Comparison of ENCODE assay signal across 8 cellular contexts in genomic region chr5:132747064-132747692, GRCh38. TPM values are rescaled to one million over a fixed set of nuclear protein-coding genes. Genes with fewer than 3 reads are reported as not detected.
DNase-seq lines count a peak whose midpoint lies in the region; TF ChIP-seq lines count a peak whose summit lies in the region.

A gene with protein sequence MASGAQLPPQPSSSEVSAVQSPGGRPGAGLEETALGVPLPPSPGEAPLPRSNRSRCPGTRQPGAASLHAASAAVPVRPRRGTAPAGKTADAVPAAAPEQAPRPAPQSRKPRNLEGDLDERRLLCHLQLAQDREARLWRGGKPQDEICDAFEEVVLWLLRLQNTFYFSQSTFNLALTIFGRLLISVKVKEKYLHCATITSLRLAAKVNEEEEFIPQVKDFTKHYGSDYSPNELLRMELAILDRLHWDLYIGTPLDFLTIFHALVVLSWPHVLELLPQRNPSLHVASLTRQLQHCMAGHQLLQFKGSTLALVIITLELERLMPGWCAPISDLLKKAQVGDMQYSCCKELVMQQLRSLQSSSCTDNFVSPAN (plus strand): TSS chr5:132747426. CDS start chr5:132747496, 70 bp downstream.

- H2AFZ ChIP-seq in KMS-11 (ENCODE audit: low read depth), result peak within 1 kb of the TSS; percentile 87

- peak within 1 kb of the TSS; percentile 86 for H3K27ac Mint-ChIP-seq in activated T-helper 1 cell treated with anti-CD3 and anti-CD28 coated beads, Interleukin-12 subunit alpha, Interleukin-12 subunit beta, Interleukin-2, Interleukin-4 antibody, amounts not matched to agents 30 ng/mL and 10 ng/mL and 1 ng/mL, durations not matched to agents 14 hours and 24 hours and 36 hours

- TF ChIP-seq POLR2A in GM18951 (IDR thresholded peaks at IDR 0.05; ENCODE audit: extremely low read depth, insufficient read depth, insufficient read length), result peak; percentile 41

- H3K9me3 Mint-ChIP-seq in activated T-helper 1 cell treated with anti-CD3 and anti-CD28 coated beads, Interleukin-12 subunit alpha, Interleukin-12 subunit beta, Interleukin-2, Interleukin-4 antibody, amounts not matched to agents 30 ng/mL and 10 ng/mL and 1 ng/mL, durations not matched to agents 14 hours and 24 hours and 36 hours, result no peaks in the 10 kb centered on the region

- H3K9ac ChIP-seq in KMS-11, result peak within 1 kb of the TSS; percentile 87

- H3K4me3 Mint-ChIP-seq in activated T-helper 1 cell treated with anti-CD3 and anti-CD28 coated beads, Interleukin-12 subunit alpha, Interleukin-12 subunit beta, Interleukin-2, Interleukin-4 antibody, amounts not matched to agents 30 ng/mL and 10 ng/mL and 1 ng/mL, durations not matched to agents 14 hours and 24 hours and 36 hours, result peak within 1 kb of the TSS; percentile 82

- TF ChIP-seq CTCF in KMS-11 (conservative IDR thresholded peaks at IDR 0.05; ENCODE audit: low read depth, low read length) (peak; percentile 68), retinal pigment epithelial cell (conservative IDR thresholded peaks at IDR 0.05; ENCODE audit: low read depth, low read length) (no peak)

- intact Hi-C loops in activated T-helper 1 cell treated with anti-CD3 and anti-CD28 coated beads, Interleukin-12 subunit alpha, Interleukin-12 subunit beta, Interleukin-2, Interleukin-4 antibody, amounts not matched to agents 30 ng/mL and 10 ng/mL and 1 ng/mL, durations not matched to agents 14 hours and 24 hours and 36 hours (cut with micrococcal nuclease), result loop anchor here (1.0 to 10.0 kb wide), 4 partner anchors 10 to 672 kb away; partner anchors contain the start of genes CSF2 and KIF3A

- DNase-seq in activated T-helper 1 cell treated with anti-CD3 and anti-CD28 coated beads, Interleukin-12 subunit alpha, Interleukin-12 subunit beta, Interleukin-2, Interleukin-4 antibody, amounts not matched to agents 30 ng/mL and 10 ng/mL and 1 ng/mL, durations not matched to agents 14 hours and 24 hours and 36 hours (ENCODE audit: low spot score), result peak; percentile 65
- DNase-seq in germinal center (ENCODE audit: low spot score), result peak; percentile 72
- no peak for DNase-seq in retinal pigment epithelial cell (ENCODE audit: low read depth)
- DNase-seq in HPDE6-E6E7 (ENCODE audit: extremely low spot score), result no peak
- no peak for DNase-seq in NCI-H1105 (lab: John Stamatoyannopoulos, UW)
- no peak for DNase-seq in NCI-H146 (lab: John Stamatoyannopoulos, UW)

- no peaks in the 10 kb centered on the region for H3K27me3 ChIP-seq in KMS-11 (ENCODE audit: insufficient read depth, low read depth)

- peak within 1 kb of the TSS; percentile 89 for H3K27ac ChIP-seq in KMS-11

- H3K36me3 Mint-ChIP-seq in activated T-helper 1 cell treated with anti-CD3 and anti-CD28 coated beads, Interleukin-12 subunit alpha, Interleukin-12 subunit beta, Interleukin-2, Interleukin-4 antibody, amounts not matched to agents 30 ng/mL and 10 ng/mL and 1 ng/mL, durations not matched to agents 14 hours and 24 hours and 36 hours (ENCODE audit: low read depth), result peaks cover 20% of the 10 kb centered on the region

- H3K4me1 ChIP-seq in KMS-11 (ENCODE audit: low read depth, poor library complexity, severe bottlenecking), result peaks cover 57% of the 10 kb centered on the region

- peaks cover 4% of the 10 kb centered on the region; the same call in 1 of the 2 replicates for H3K79me2 ChIP-seq in KMS-11 (ENCODE audit: insufficient read depth, low read depth)

- peaks cover 19% of the 10 kb centered on the region for H3K27me3 Mint-ChIP-seq in activated T-helper 1 cell treated with anti-CD3 and anti-CD28 coated beads, Interleukin-12 subunit alpha, Interleukin-12 subunit beta, Interleukin-2, Interleukin-4 antibody, amounts not matched to agents 30 ng/mL and 10 ng/mL and 1 ng/mL, durations not matched to agents 14 hours and 24 hours and 36 hours (ENCODE audit: insufficient read depth)

- peaks cover 46% of the 10 kb centered on the region for H3K4me1 Mint-ChIP-seq in activated T-helper 1 cell treated with anti-CD3 and anti-CD28 coated beads, Interleukin-12 subunit alpha, Interleukin-12 subunit beta, Interleukin-2, Interleukin-4 antibody, amounts not matched to agents 30 ng/mL and 10 ng/mL and 1 ng/mL, durations not matched to agents 14 hours and 24 hours and 36 hours (ENCODE audit: low read depth)

- H3K4me3 ChIP-seq in KMS-11 (IDR thresholded peaks at IDR 0.05; ENCODE audit: insufficient read depth, low read depth, low read length), result no peak within 1 kb of the TSS
- peak within 1 kb of the TSS; percentile 58 for H3K4me3 ChIP-seq in retinal pigment epithelial cell (ENCODE audit: low read length)

- H3K4me2 ChIP-seq in KMS-11, result peak within 1 kb of the TSS; percentile 97

- H4K20me1 ChIP-seq in KMS-11 (ENCODE audit: insufficient read depth), result no peaks in the 10 kb centered on the region

- in situ Hi-C loops in GM18951 (cut with MboI; ENCODE audit: low sequenced_read_pairs, unreplicated experiment), result no loop called here

- H3K36me3 ChIP-seq in KMS-11 (ENCODE audit: insufficient read depth), result no peaks in the 10 kb centered on the region

RNA-seq across cellular contexts. Expression of the gene that starts here (rescaled TPM):
- 52.5 and 55.6 TPM in 2 replicates for total RNA-seq in activated T-helper 1 cell treated with anti-CD3 and anti-CD28 coated beads, Interleukin-12 subunit alpha, Interleukin-12 subunit beta, Interleukin-2, Interleukin-4 antibody, amounts not matched to agents 30 ng/mL and 10 ng/mL and 1 ng/mL, durations not matched to agents 14 hours and 24 hours and 36 hours

Comparison
In these comparisons a context has a peak if more than half of its experiments do, and no peak if none do; other contexts are left out.
1. DNase-seq: peak in activated T-helper 1 cell treated with anti-CD3 and anti-CD28 coated beads, Interleukin-12 subunit alpha, Interleukin-12 subunit beta, Interleukin-2, Interleukin-4 antibody, amounts not matched to agents 30 ng/mL and 10 ng/mL and 1 ng/mL, durations not matched to agents 14 hours and 24 hours and 36 hours (single experiment) and germinal center (single experiment); none in retinal pigment epithelial cell (single experiment), HPDE6-E6E7 (single experiment), NCI-H1105 (single experiment) and NCI-H146 (single experiment).